In genomic region chr6:121557146-121557545, GRCh38 we compare ENCODE assay signal across 34 cellular contexts.
"Had no signal": no experiment of that assay in that cellular context is flagged by ENCODE, and none has a peak within 500 bp of the region (broad histone marks: within the 10 kb centered on the region; RNA-seq: fewer than 3 reads in every experiment).

No MANE protein-coding gene starts in this region.

- H3K27ac ChIP-seq: KMS-11 had no signal

- H3K9me3 ChIP-seq: MG63 had no signal

- H3K4me3 ChIP-seq: MG63 had no signal

- H3K36me3 ChIP-seq: MG63 had no signal

- H3K9ac ChIP-seq: KMS-11 had no signal

- DNase-seq: Karpas-422, Kasumi-1, KG1, MG63, MM.1S, MV-4-11, NCI-H1048, NCI-H1092, NCI-H1092 treated with DMSO at 0.1 percent for 48 hours, NCI-H1105, NCI-H1105 treated with DMSO at 0.1 percent for 48 hours, NCI-H1417, NCI-H1417 treated with DMSO at 0.1 percent for 48 hours, NCI-H1436, NCI-H1436 treated with DMSO at 0.1 percent for 48 hours, NCI-H146, NCI-H1694, NCI-H1694 treated with DMSO at 0.1 percent for 48 hours, NCI-H187, NCI-H187 treated with DMSO at 0.1 percent for 48 hours, NCI-H1930, NCI-H2029, NCI-H2029 treated with DMSO at 0.1 percent for 48 hours, NCI-H2081, NCI-H2081 treated with DMSO at 0.1 percent for 48 hours, NCI-H2107, NCI-H2171, NCI-H2171 treated with DMSO at 0.1 percent for 48 hours, NCI-H2227 treated with DMSO at 0.1 percent for 48 hours, NCI-H226, NCI-H345, NCI-H446, NCI-H446 treated with DMSO at 0.1 percent for 48 hours had no signal

- H3K4me2 ChIP-seq: KMS-11 had no signal

- H3K27me3 ChIP-seq: MG63 had no signal
